36 cellular contexts compared by ENCODE assay signal in genomic region chr22:36580371-36580770, GRCh38.
"Had no signal": no experiment of that assay in that cellular context is flagged by ENCODE, and none has a peak within 500 bp of the region (broad histone marks: within the 10 kb centered on the region; RNA-seq: fewer than 3 reads in every experiment).

No MANE protein-coding gene starts in this region.

- H3K27me3 ChIP-seq: adrenal gland, body of pancreas, breast epithelium had no signal

- H3K4me3 Mint-ChIP-seq: activated B cell treated with CpG ODN at 0.5 μM for 24 hours; activated CD4-positive, alpha-beta memory T cell treated with anti-CD3 and anti-CD28 coated beads for 36 hours; activated CD4-positive, alpha-beta T cell treated with anti-CD3 and anti-CD28 coated beads, Interleukin-2, amount 10 ng/mL, durations not matched to agents 24 days and 14 days; activated CD8-positive, alpha-beta T cell treated with anti-CD3 and anti-CD28 coated beads for 36 hours; activated naive CD4-positive, alpha-beta T cell treated with anti-CD3 and anti-CD28 coated beads for 36 hours; activated naive CD8-positive, alpha-beta T cell treated with anti-CD3 and anti-CD28 coated beads for 36 hours; activated T-cell treated with anti-CD3 and anti-CD28 coated beads, Interleukin-2, amount 50 U/mL, for 4 hours; activated T-cell treated with anti-CD3 and anti-CD28 coated beads, Interleukin-2, amount 50 U/mL, for 72 hours; activated T-helper 1 cell treated with anti-CD3 and anti-CD28 coated beads, Interleukin-12 subunit alpha, Interleukin-12 subunit beta, Interleukin-2, Interleukin-4 antibody, amounts not matched to agents 30 ng/mL and 10 ng/mL and 1 ng/mL, durations not matched to agents 14 hours and 24 hours and 36 hours; activated T-helper 17 cell treated with anti-CD3 and anti-CD28 coated beads, Interleukin-2, amount 50 U/mL, for 72 hours; T-helper 1 cell treated with Interleukin-12 subunit alpha and Interleukin-12 subunit beta and Interleukin-4 antibody, amounts not matched to agents 30 μg/mL and 1 μg/mL, for 36 hours; T-helper 2 cell treated with Interferon-gamma antibody and Interleukin-4, amounts not matched to agents 5 μg/mL and 100 μg/mL, for 36 hours had no signal

- H3K9me3 Mint-ChIP-seq: activated B cell treated with CpG ODN at 0.5 μM for 24 hours; activated CD4-positive, alpha-beta T cell treated with anti-CD3 and anti-CD28 coated beads, Interleukin-2, amount 10 ng/mL, durations not matched to agents 24 days and 14 days; activated CD8-positive, alpha-beta T cell treated with anti-CD3 and anti-CD28 coated beads for 36 hours; activated naive CD4-positive, alpha-beta T cell treated with anti-CD3 and anti-CD28 coated beads for 36 hours; activated naive CD4-positive, alpha-beta T cell treated with anti-CD3 and anti-CD28 coated beads, Interleukin-2, amount 50 U/mL, for 72 hours; activated T-cell treated with anti-CD3 and anti-CD28 coated beads, Interleukin-2, amount 50 U/mL, for 4 hours; activated T-helper 1 cell treated with anti-CD3 and anti-CD28 coated beads, Interleukin-12 subunit alpha, Interleukin-12 subunit beta, Interleukin-2, Interleukin-4 antibody, amounts not matched to agents 30 ng/mL and 10 ng/mL and 1 ng/mL, durations not matched to agents 14 hours and 24 hours and 36 hours; activated T-helper 17 cell treated with anti-CD3 and anti-CD28 coated beads, Interleukin-2, amount 50 U/mL, for 72 hours; T-helper 1 cell treated with Interleukin-12 subunit alpha and Interleukin-12 subunit beta and Interleukin-4 antibody, amounts not matched to agents 30 μg/mL and 1 μg/mL, for 36 hours; T-helper 2 cell treated with Interferon-gamma antibody and Interleukin-4, amounts not matched to agents 5 μg/mL and 100 μg/mL, for 36 hours had no signal

- DNase-seq: activated B cell treated with CpG ODN at 0.5 μM for 24 hours; activated CD4-positive, alpha-beta memory T cell treated with anti-CD3 and anti-CD28 coated beads for 36 hours; activated CD4-positive, alpha-beta T cell treated with anti-CD3 and anti-CD28 coated beads for 4 hours; activated CD4-positive, alpha-beta T cell treated with anti-CD3 and anti-CD28 coated beads, Interleukin-2, amount 10 ng/mL, durations not matched to agents 24 days and 14 days; activated CD4-positive, alpha-beta T cell treated with anti-CD3 and anti-CD28 coated beads, Interleukin-2, amount 50 U/mL, for 1 hour; activated CD4-positive, alpha-beta T cell treated with anti-CD3 and anti-CD28 coated beads, Interleukin-2, amount 50 U/mL, for 4 hours; activated CD4-positive, CD25-positive, alpha-beta regulatory T cell treated with anti-CD3 and anti-CD28 coated beads, Interleukin-2, amount 50 U/mL, for 72 hours; activated CD8-positive, alpha-beta memory T cell treated with anti-CD3 and anti-CD28 coated beads, Interleukin-2, amount 50 U/mL, for 4 hours; activated CD8-positive, alpha-beta T cell treated with anti-CD3 and anti-CD28 coated beads for 36 hours; activated effector memory CD4-positive, alpha-beta T cell treated with anti-CD3 and anti-CD28 coated beads, Interleukin-2, amount 50 U/mL, for 16 hours; activated gamma-delta T cell treated with Interleukin-2 at 50 U/mL for 16 hours; activated naive CD4-positive, alpha-beta T cell; activated naive CD4-positive, alpha-beta T cell treated with anti-CD3 and anti-CD28 coated beads for 36 hours; activated naive CD4-positive, alpha-beta T cell treated with anti-CD3 and anti-CD28 coated beads, Interleukin-2, amount 50 U/mL, for 16 hours; activated naive CD8-positive, alpha-beta T cell treated with anti-CD3 and anti-CD28 coated beads for 36 hours; activated T-cell treated with anti-CD3 and anti-CD28 coated beads for 4 hours; activated T-cell treated with anti-CD3 and anti-CD28 coated beads, Interleukin-2, amount 50 U/mL, for 1 hour; activated T-cell treated with anti-CD3 and anti-CD28 coated beads, Interleukin-2, amount 50 U/mL, for 4 hours; activated T-cell treated with anti-CD3 and anti-CD28 coated beads, Interleukin-2, amount 50 U/mL, for 72 hours; adrenal gland; amniotic stem cell; body of pancreas; brain microvascular endothelial cell; central memory CD4-positive, alpha-beta T cell; T-helper 1 cell; T-helper 2 cell; T-helper 9 cell had no signal

- H3K4me1 ChIP-seq: adrenal gland, body of pancreas, breast epithelium had no signal

- FAIRE-seq: astrocyte, TTC549 had no signal

- H3K4me3 ChIP-seq: adrenal gland, body of pancreas, breast epithelium had no signal

- ATAC-seq: activated CD8-positive, alpha-beta T cell treated with anti-CD3 and anti-CD28 coated beads for 36 hours; activated naive CD4-positive, alpha-beta T cell treated with anti-CD3 and anti-CD28 coated beads, Interleukin-2, amount 50 U/mL, for 72 hours; activated T-cell treated with anti-CD3 and anti-CD28 coated beads, Interleukin-2, amount 50 U/mL, for 4 hours; activated T-cell treated with anti-CD3 and anti-CD28 coated beads, Interleukin-2, amount 50 U/mL, for 72 hours; activated T-helper 17 cell treated with anti-CD3 and anti-CD28 coated beads, Interleukin-2, amount 50 U/mL, for 72 hours; body of pancreas had no signal

- H3K36me3 ChIP-seq: adrenal gland, brain microvascular endothelial cell, breast epithelium had no signal

- H3K27ac ChIP-seq: adrenal gland, body of pancreas, brain microvascular endothelial cell, breast epithelium, VCaP had no signal

- H3K4me1 Mint-ChIP-seq: activated B cell treated with CpG ODN at 0.5 μM for 24 hours; activated CD4-positive, alpha-beta T cell treated with anti-CD3 and anti-CD28 coated beads, Interleukin-2, amount 10 ng/mL, durations not matched to agents 24 days and 14 days; activated naive CD8-positive, alpha-beta T cell treated with anti-CD3 and anti-CD28 coated beads for 36 hours; activated T-helper 17 cell treated with anti-CD3 and anti-CD28 coated beads, Interleukin-2, amount 50 U/mL, for 72 hours had no signal

- H3K36me3 Mint-ChIP-seq: activated CD4-positive, alpha-beta memory T cell treated with anti-CD3 and anti-CD28 coated beads for 36 hours; activated naive CD4-positive, alpha-beta T cell treated with anti-CD3 and anti-CD28 coated beads, Interleukin-2, amount 50 U/mL, for 72 hours had no signal

- H3K27ac Mint-ChIP-seq: activated B cell treated with CpG ODN at 0.5 μM for 24 hours; activated CD4-positive, alpha-beta memory T cell treated with anti-CD3 and anti-CD28 coated beads for 36 hours; activated CD4-positive, alpha-beta T cell treated with anti-CD3 and anti-CD28 coated beads, Interleukin-2, amount 10 ng/mL, durations not matched to agents 24 days and 14 days; activated CD8-positive, alpha-beta T cell treated with anti-CD3 and anti-CD28 coated beads for 36 hours; activated naive CD4-positive, alpha-beta T cell treated with anti-CD3 and anti-CD28 coated beads for 36 hours; activated naive CD4-positive, alpha-beta T cell treated with anti-CD3 and anti-CD28 coated beads, Interleukin-2, amount 50 U/mL, for 72 hours; activated naive CD8-positive, alpha-beta T cell treated with anti-CD3 and anti-CD28 coated beads for 36 hours; activated T-cell treated with anti-CD3 and anti-CD28 coated beads, Interleukin-2, amount 50 U/mL, for 72 hours; activated T-helper 1 cell treated with anti-CD3 and anti-CD28 coated beads, Interleukin-12 subunit alpha, Interleukin-12 subunit beta, Interleukin-2, Interleukin-4 antibody, amounts not matched to agents 30 ng/mL and 10 ng/mL and 1 ng/mL, durations not matched to agents 14 hours and 24 hours and 36 hours; activated T-helper 17 cell treated with anti-CD3 and anti-CD28 coated beads, Interleukin-2, amount 50 U/mL, for 72 hours; T-helper 1 cell treated with Interleukin-12 subunit alpha and Interleukin-12 subunit beta and Interleukin-4 antibody, amounts not matched to agents 30 μg/mL and 1 μg/mL, for 36 hours; T-helper 2 cell treated with Interferon-gamma antibody and Interleukin-4, amounts not matched to agents 5 μg/mL and 100 μg/mL, for 36 hours had no signal

- H3K9me3 ChIP-seq: adrenal gland, body of pancreas, breast epithelium had no signal
